Comparison of ENCODE assay signal across 8 cellular contexts in the genomic region with DNA sequence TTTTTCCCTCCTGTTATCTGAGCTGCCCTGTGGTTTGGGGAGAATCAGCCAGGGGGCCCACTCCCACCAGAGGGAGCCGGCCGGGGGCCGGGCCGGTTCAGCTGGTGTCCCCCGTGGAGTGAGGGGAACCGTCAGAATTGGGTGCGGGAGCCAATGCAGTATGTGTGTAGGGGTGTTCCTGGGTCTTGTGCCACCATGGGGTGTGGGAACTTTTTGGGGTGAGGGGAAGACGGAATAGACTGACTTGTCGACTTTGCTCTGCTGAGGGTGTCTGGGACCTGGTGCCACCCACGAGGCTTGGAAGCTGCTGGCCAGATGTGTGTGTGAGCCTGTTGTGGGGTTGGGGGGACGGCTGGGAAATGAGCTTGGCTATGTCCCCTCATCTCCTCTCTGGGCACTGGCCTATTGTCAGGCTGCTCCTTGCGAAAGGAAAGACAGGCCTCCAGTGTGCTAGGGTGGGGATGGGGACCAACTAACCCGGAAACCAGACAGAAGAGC. TPM values are rescaled to one million over a fixed set of nuclear protein-coding genes. Genes with fewer than 3 reads are reported as not detected.
DNase-seq lines count a peak whose midpoint lies in the region; ATAC-seq and TF ChIP-seq lines count a peak whose summit lies in the region.

No MANE protein-coding gene starts in this region.

- peak; percentile 73 for DNase-seq in activated CD4-positive, alpha-beta T cell treated with anti-CD3 and anti-CD28 coated beads, Interleukin-2, amount 10 ng/mL, durations not matched to agents 24 days and 14 days
- no peak for DNase-seq in activated CD4-positive, alpha-beta T cell treated with anti-CD3 and anti-CD28 coated beads for 4 hours
- DNase-seq in activated naive CD8-positive, alpha-beta T cell treated with anti-CD3 and anti-CD28 coated beads for 36 hours: no peak
- DNase-seq in left lung (peak; percentile 35 to 81), tibial nerve (ENCODE audit: low spot score in 2 of 2) (no peak)
- DNase-seq in stimulated activated CD4-positive, alpha-beta T cell treated with anti-CD3 and anti-CD28 coated beads, Interleukin-4, amount 100 ng/mL, for 24 hours: no peak

- no peak for TF ChIP-seq EP300 in tibial nerve (IDR thresholded peaks at IDR 0.05)

- H3K36me3 ChIP-seq in left lung: no peaks in the 10 kb centered on the region
- no peaks in the 10 kb centered on the region for H3K36me3 ChIP-seq in tibial nerve

- peaks cover 8% of the 10 kb centered on the region for H3K36me3 Mint-ChIP-seq in activated CD4-positive, alpha-beta T cell treated with anti-CD3 and anti-CD28 coated beads, Interleukin-2, amount 10 ng/mL, durations not matched to agents 24 days and 14 days (ENCODE audit: low read depth)
- peaks cover 5% of the 10 kb centered on the region for H3K36me3 Mint-ChIP-seq in activated naive CD8-positive, alpha-beta T cell treated with anti-CD3 and anti-CD28 coated beads for 36 hours

- peak overlapping the region; percentile 98 for H3K27ac Mint-ChIP-seq in activated CD4-positive, alpha-beta T cell treated with anti-CD3 and anti-CD28 coated beads, Interleukin-2, amount 10 ng/mL, durations not matched to agents 24 days and 14 days
- peak overlapping the region; percentile 99 for H3K27ac Mint-ChIP-seq in activated naive CD8-positive, alpha-beta T cell treated with anti-CD3 and anti-CD28 coated beads for 36 hours

- H3K9me3 ChIP-seq in left lung: no peaks in the 10 kb centered on the region
- no peaks in the 10 kb centered on the region for H3K9me3 ChIP-seq in tibial nerve

- H3K4me1 ChIP-seq in left lung: peaks cover 66 to 94% of the 10 kb centered on the region in 2 donors
- H3K4me1 ChIP-seq in tibial nerve: peaks cover 0 to 94% (median 79%) of the 10 kb centered on the region in 4 donors

- H3K4me3 ChIP-seq in left lung: peak overlapping the region; percentile 99 to 100
- H3K4me3 ChIP-seq in tibial nerve: peak overlapping the region; percentile 63 to 99 (median 73)

- WGBS in tibial nerve, 2 donors: 3% methylated on average over 12 to 13 of the region's 13 CpGs

- peaks cover 81% of the 10 kb centered on the region for H3K4me1 Mint-ChIP-seq in activated CD4-positive, alpha-beta T cell treated with anti-CD3 and anti-CD28 coated beads, Interleukin-2, amount 10 ng/mL, durations not matched to agents 24 days and 14 days
- H3K4me1 Mint-ChIP-seq in activated naive CD8-positive, alpha-beta T cell treated with anti-CD3 and anti-CD28 coated beads for 36 hours: peaks cover 77% of the 10 kb centered on the region

- peaks cover 4% of the 10 kb centered on the region for H3K27me3 Mint-ChIP-seq in activated CD4-positive, alpha-beta T cell treated with anti-CD3 and anti-CD28 coated beads, Interleukin-2, amount 10 ng/mL, durations not matched to agents 24 days and 14 days
- H3K27me3 Mint-ChIP-seq in activated naive CD8-positive, alpha-beta T cell treated with anti-CD3 and anti-CD28 coated beads for 36 hours: no peaks in the 10 kb centered on the region

- TF ChIP-seq CTCF in left lung (IDR thresholded peaks at IDR 0.05) (no peak), tibial nerve (IDR thresholded peaks at IDR 0.05) (no peak)

- no peak for ATAC-seq in left lung
- no peak for ATAC-seq in GM19328 (IDR thresholded peaks at IDR 0.05; ENCODE audit: unreplicated experiment)
- ATAC-seq in GM19351 (IDR thresholded peaks at IDR 0.05; ENCODE audit: unreplicated experiment): no peak

- TF ChIP-seq POLR2A in tibial nerve (IDR thresholded peaks at IDR 0.05): no peak

- H3K27ac ChIP-seq in left lung (peak overlapping the region; percentile 90 to 100), tibial nerve (peak overlapping the region; percentile 77 to 99 (median 90))

- peak overlapping the region; percentile 97 for H3K4me3 Mint-ChIP-seq in activated CD4-positive, alpha-beta T cell treated with anti-CD3 and anti-CD28 coated beads, Interleukin-2, amount 10 ng/mL, durations not matched to agents 24 days and 14 days
- peak overlapping the region; percentile 95 for H3K4me3 Mint-ChIP-seq in activated naive CD8-positive, alpha-beta T cell treated with anti-CD3 and anti-CD28 coated beads for 36 hours

- intact Hi-C loops in activated CD4-positive, alpha-beta T cell treated with anti-CD3 and anti-CD28 coated beads, Interleukin-2, amount 10 ng/mL, durations not matched to agents 24 days and 14 days (cut with micrococcal nuclease): loop anchor here (1.0 kb wide), 3 partner anchors 7 to 32 kb away; a partner anchor contains a TSS
- intact Hi-C loops in left lung (cut with DNase I): no loop called here

- H3K27me3 ChIP-seq in left lung (no peaks in the 10 kb centered on the region), tibial nerve (no peaks in the 10 kb centered on the region)

- no peaks in the 10 kb centered on the region for H3K9me3 Mint-ChIP-seq in activated CD4-positive, alpha-beta T cell treated with anti-CD3 and anti-CD28 coated beads, Interleukin-2, amount 10 ng/mL, durations not matched to agents 24 days and 14 days
- H3K9me3 Mint-ChIP-seq in activated naive CD8-positive, alpha-beta T cell treated with anti-CD3 and anti-CD28 coated beads for 36 hours: no peaks in the 10 kb centered on the region

RNA-seq across cellular contexts. Expression of a gene that starts 9.9 kb away (rescaled TPM):
- total RNA-seq in activated CD4-positive, alpha-beta T cell treated with anti-CD3 and anti-CD28 coated beads, Interleukin-2, amount 10 ng/mL, durations not matched to agents 24 days and 14 days: 24.0 and 26.2 TPM in 2 replicates
- 10 to 100 TPM; 31.2 to 33.3 TPM for total RNA-seq in activated naive CD8-positive, alpha-beta T cell treated with anti-CD3 and anti-CD28 coated beads for 36 hours
- total RNA-seq in left lung (10 to 100 TPM; 54.7 to 62.6 TPM), tibial nerve (10 to 100 TPM; 28.9 to 58.2 (median 46.4) TPM)

RNA-seq across cellular contexts. Expression of a gene that starts 31.2 kb away (rescaled TPM):
- 139 and 142 TPM in 2 replicates for total RNA-seq in activated CD4-positive, alpha-beta T cell treated with anti-CD3 and anti-CD28 coated beads, Interleukin-2, amount 10 ng/mL, durations not matched to agents 24 days and 14 days
- 100 to 1,000 TPM; 144 to 149 TPM for total RNA-seq in activated naive CD8-positive, alpha-beta T cell treated with anti-CD3 and anti-CD28 coated beads for 36 hours
- 10 to 100 TPM; 12.8 to 24.1 TPM for total RNA-seq in left lung
- 1 to 10 TPM in 1 of 4 donors, under 1 TPM in 3; 0.20 to 1.8 (median 0.43) TPM for total RNA-seq in tibial nerve

RNA-seq across cellular contexts. Expression of a gene that starts 45.7 kb away (rescaled TPM):
- total RNA-seq in activated CD4-positive, alpha-beta T cell treated with anti-CD3 and anti-CD28 coated beads, Interleukin-2, amount 10 ng/mL, durations not matched to agents 24 days and 14 days: 0.23 and 0.38 TPM in 2 replicates
- not detected for total RNA-seq in activated naive CD8-positive, alpha-beta T cell treated with anti-CD3 and anti-CD28 coated beads for 36 hours
- total RNA-seq in left lung: 1 to 10 TPM; 3.0 to 3.6 TPM
- total RNA-seq in tibial nerve: not detected

Comparison
In these comparisons a context has a peak if more than half of its experiments do, and no peak if none do; other contexts are left out.
1. DNase-seq: peak in activated CD4-positive, alpha-beta T cell treated with anti-CD3 and anti-CD28 coated beads, Interleukin-2, amount 10 ng/mL, durations not matched to agents 24 days and 14 days (single experiment) and left lung (2 of 2); none in activated CD4-positive, alpha-beta T cell treated with anti-CD3 and anti-CD28 coated beads for 4 hours (0 of 2), activated naive CD8-positive, alpha-beta T cell treated with anti-CD3 and anti-CD28 coated beads for 36 hours (single experiment), tibial nerve (0 of 2) and stimulated activated CD4-positive, alpha-beta T cell treated with anti-CD3 and anti-CD28 coated beads, Interleukin-4, amount 100 ng/mL, for 24 hours (single experiment).
2. RNA of a gene that starts 31.2 kb away (total RNA-seq): 144 to 149 TPM in activated naive CD8-positive, alpha-beta T cell treated with anti-CD3 and anti-CD28 coated beads for 36 hours, 139 to 142 TPM in activated CD4-positive, alpha-beta T cell treated with anti-CD3 and anti-CD28 coated beads, Interleukin-2, amount 10 ng/mL, durations not matched to agents 24 days and 14 days and 12.8 to 24.1 TPM in left lung; 0.20 to 1.8 TPM in tibial nerve; every median in the first group is over 4 times any median in the second.